9 cellular contexts compared by ENCODE assay signal in the genomic region with DNA sequence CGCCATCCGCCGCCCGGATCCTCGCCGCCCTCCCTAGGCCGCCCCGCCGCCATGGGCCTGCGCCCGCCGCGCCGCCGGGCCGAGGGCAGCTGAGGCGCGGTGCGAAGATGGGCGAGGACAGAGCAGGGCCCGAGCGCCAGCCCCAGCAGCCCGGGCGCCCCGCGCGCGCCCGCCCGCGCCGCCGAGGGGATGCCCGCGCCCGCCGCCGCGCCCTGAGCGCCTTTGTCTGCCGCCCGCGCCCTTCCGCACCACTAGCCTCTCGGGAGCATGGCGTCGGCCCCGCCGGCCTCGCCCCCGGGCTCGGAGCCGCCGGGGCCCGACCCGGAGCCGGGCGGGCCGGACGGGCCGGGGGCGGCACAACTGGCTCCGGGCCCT. TPM values are rescaled to one million over a fixed set of nuclear protein-coding genes. Genes with fewer than 3 reads are reported as not detected.
DNase-seq lines count a peak whose midpoint lies in the region; ATAC-seq, FAIRE-seq and TF ChIP-seq lines count a peak whose summit lies in the region.
"Had no signal": no experiment of that assay in that cellular context is flagged by ENCODE, and none has a peak within 500 bp of the region (broad histone marks: within the 10 kb centered on the region; RNA-seq: fewer than 3 reads in every experiment).

No MANE protein-coding gene starts in this region.

- peak; percentile 31 for ATAC-seq in HG02610 (IDR thresholded peaks at IDR 0.05; ENCODE audit: unreplicated experiment)
- peak in 2 of 4 donors; percentile 4 to 20 for ATAC-seq in pancreas

- H3K27me3 ChIP-seq in SJSA1 (replicated peaks) (no peaks in the 10 kb centered on the region), pancreas (no peaks in the 10 kb centered on the region)

- intact Hi-C loops in pancreas (cut with DNase I): no loop called here

- FAIRE-seq in pancreas (lab: Jason Lieb, UNC): no peak
- FAIRE-seq: A204.1 had no signal

- H3K36me3 ChIP-seq in SJSA1: peaks cover 5% of the 10 kb centered on the region; the same call in 1 of the 2 replicates
- H3K36me3 ChIP-seq in pancreas: no peaks in the 10 kb centered on the region

- H3K4me3 ChIP-seq in SJSA1: peak overlapping the region; percentile 52
- H3K4me3 ChIP-seq in epithelial cell of esophagus (ENCODE audit: low read length): peak overlapping the region; percentile 51
- H3K4me3 ChIP-seq in pancreas: peak overlapping the region; percentile 48 to 81 (median 56)

- H3K9me3 ChIP-seq in SJSA1 (replicated peaks): no peaks in the 10 kb centered on the region
- no peaks in the 10 kb centered on the region for H3K9me3 ChIP-seq in pancreas

- no peak overlapping the region for H3K27ac ChIP-seq in SJSA1
- H3K27ac ChIP-seq in pancreas: peak overlapping the region; percentile 80 to 87 (median 83)

- DNase-seq in DMS 273 (lab: John Stamatoyannopoulos, UW; ENCODE audit: unreplicated experiment) (peak; percentile 80), DMS 273 treated with DMSO at 0.1 percent for 48 hours (lab: John Stamatoyannopoulos, UW) (no peak), SJSA1 (ENCODE audit: low read depth in 1 of 2, low spot score in 2 of 2) (no peak), epithelial cell of esophagus (ENCODE audit: low read depth) (peak; percentile 16), pancreas (peak in 1 of 6 donors; percentile 50), ACHN (no peak), A172 (ENCODE audit: low spot score) (no peak)

- WGBS in pancreas, 2 donors: 0% methylated on average over 31 to 63 of the region's 63 CpGs

- H3K4me1 ChIP-seq in SJSA1 (replicated peaks) (peaks cover 42% of the 10 kb centered on the region), pancreas (peaks cover 6 to 16% (median 14%) of the 10 kb centered on the region in 3 donors)

- no peak for TF ChIP-seq CTCF in epithelial cell of esophagus (IDR thresholded peaks at IDR 0.05; ENCODE audit: insufficient read depth, low read depth, low read length, missing control alignments)
- no peak for TF ChIP-seq CTCF in pancreas (IDR thresholded peaks at IDR 0.05)

- in situ Hi-C loops in ACHN (cut with HindIII; ENCODE audit: low pct_ligation_motif_present, low pct_unique_long_range_greater_than_20kb, low sequenced_read_pairs): no loop called here

RNA-seq across cellular contexts. Expression of gene RAB11FIP3, which starts 0.3 kb away (rescaled TPM):
- 21.1 and 23.6 TPM in 2 replicates for total RNA-seq in SJSA1 (2014; rRNA removed; shearing (Covaris generic))
- 10 to 100 TPM; 22.0 to 41.3 (median 29.7) TPM for total RNA-seq in pancreas
- polyA plus RNA-seq in pancreas: 10 to 100 TPM; 42.4 to 67.4 TPM
- 22.0 and 27.4 TPM in 2 replicates for total RNA-seq in A172 (2014; rRNA removed; shearing (Covaris generic))

RNA-seq across cellular contexts. Expression of gene DECR2, which starts 24.0 kb away (rescaled TPM):
- total RNA-seq in SJSA1 (2014; rRNA removed; shearing (Covaris generic)): 0.69 and 5.8 TPM in 2 replicates
- total RNA-seq in pancreas: 10 to 100 TPM in 5 of 6 donors, 1 to 10 TPM in 1; 9.2 to 21.4 (median 15.6) TPM
- polyA plus RNA-seq in pancreas: 10 to 100 TPM; 48.8 to 68.0 TPM
- total RNA-seq in A172 (2014; rRNA removed; shearing (Covaris generic)): 8.1 and 12.5 TPM in 2 replicates

RNA-seq across cellular contexts. Expression of gene NME4, which starts 28.7 kb away (rescaled TPM):
- 62.7 and 82.9 TPM in 2 replicates for total RNA-seq in SJSA1 (2014; rRNA removed; shearing (Covaris generic))
- 10 to 100 TPM; 11.0 to 32.5 (median 20.8) TPM for total RNA-seq in pancreas
- polyA plus RNA-seq in pancreas: 10 to 100 TPM; 48.4 to 68.6 TPM
- total RNA-seq in A172 (2014; rRNA removed; shearing (Covaris generic)): 161 and 179 TPM in 2 replicates

RNA-seq across cellular contexts. Expression of gene PGAP6, which starts 43.9 kb away (rescaled TPM):
- 34.9 and 39.7 TPM in 2 replicates for total RNA-seq in SJSA1 (2014; rRNA removed; shearing (Covaris generic))
- total RNA-seq in pancreas: 10 to 100 TPM; 53.1 to 75.5 (median 58.9) TPM
- polyA plus RNA-seq in pancreas: 10 to 100 TPM; 62.1 to 88.5 TPM
- 46.6 and 58.5 TPM in 2 replicates for total RNA-seq in A172 (2014; rRNA removed; shearing (Covaris generic))

RNA-seq across cellular contexts. Expression of gene MRPL28, which starts 55.4 kb away (rescaled TPM):
- total RNA-seq in SJSA1 (2014; rRNA removed; shearing (Covaris generic)): 150 and 154 TPM in 2 replicates
- 10 to 100 TPM in 5 of 6 donors, 1 to 10 TPM in 1; 9.2 to 22.0 (median 18.6) TPM for total RNA-seq in pancreas
- 10 to 100 TPM; 58.1 to 65.4 TPM for polyA plus RNA-seq in pancreas
- 234 and 252 TPM in 2 replicates for total RNA-seq in A172 (2014; rRNA removed; shearing (Covaris generic))

Comparison
In these comparisons a context has a peak if more than half of its experiments do, and no peak if none do; other contexts are left out.
1. DNase-seq: peak in DMS 273 (single experiment) and epithelial cell of esophagus (single experiment); none in DMS 273 treated with DMSO at 0.1 percent for 48 hours (single experiment), SJSA1 (0 of 2), ACHN (single experiment) and A172 (single experiment).
2. Peak in every context shown above with its lines, with median percentiles within 50 percentile points of each other: H3K4me3 ChIP-seq.